Comparison of ENCODE assay signal across 8 cellular contexts in genomic region chr17:59618894-59619312, GRCh38. TPM values are rescaled to one million over a fixed set of nuclear protein-coding genes. Genes with fewer than 3 reads are reported as not detected.
DNase-seq lines count a peak whose midpoint lies in the region; ATAC-seq, FAIRE-seq and TF ChIP-seq lines count a peak whose summit lies in the region.

No MANE protein-coding gene starts in this region.

- H3K9me3 ChIP-seq in effector memory CD4-positive, alpha-beta T cell (ENCODE audit: control insufficient read depth, low read length): no peaks in the 10 kb centered on the region
- no peaks in the 10 kb centered on the region for H3K9me3 ChIP-seq in neural cell (ENCODE audit: low read length)

- H3K27ac ChIP-seq in effector memory CD4-positive, alpha-beta T cell (ENCODE audit: insufficient read depth, low read length, poor library complexity, severe bottlenecking): peak overlapping the region; percentile 95
- peak overlapping the region; percentile 99 for H3K27ac ChIP-seq in neural cell (ENCODE audit: low read length)

- H3K4me3 ChIP-seq in effector memory CD4-positive, alpha-beta T cell (ENCODE audit: insufficient read depth, low read depth, low read length, poor library complexity, severe bottlenecking): peak overlapping the region; percentile 90
- peak overlapping the region; percentile 90 for H3K4me3 ChIP-seq in neural cell (ENCODE audit: low read length)

- peaks cover 3% of the 10 kb centered on the region for H4K20me1 ChIP-seq in neural cell (ENCODE audit: insufficient read depth)

- DNase-seq in GM12892 (ENCODE audit: insufficient read length) (peak; percentile 61), NCI-H524 treated with DMSO at 0.1 percent for 48 hours (lab: John Stamatoyannopoulos, UW) (peak; percentile 89), H54 (ENCODE audit: insufficient read length, low spot score) (no peak), hypothalamus (lab: John Stamatoyannopoulos, UW) (no peak), GM13977 (ENCODE audit: low spot score) (no peak)
- DNase-seq in effector memory CD4-positive, alpha-beta T cell: no peak

- in situ Hi-C loops in GM13977 (cut with MboI; ENCODE audit: low pct_unique_long_range_greater_than_20kb, low sequenced_read_pairs, unreplicated experiment): no loop called here

- TF ChIP-seq CTCF in neural cell (IDR thresholded peaks at IDR 0.05; ENCODE audit: poor library complexity, severe bottlenecking) (no peak), GM13977 (IDR thresholded peaks at IDR 0.05; ENCODE audit: extremely low read depth, insufficient read depth, missing control alignments) (no peak)

- H3K36me3 ChIP-seq in effector memory CD4-positive, alpha-beta T cell (ENCODE audit: control insufficient read depth, insufficient read depth, low read length): no peaks in the 10 kb centered on the region
- no peaks in the 10 kb centered on the region for H3K36me3 ChIP-seq in neural cell (ENCODE audit: insufficient read depth, low read length)

- ATAC-seq in GM21390 (IDR thresholded peaks at IDR 0.05; ENCODE audit: unreplicated experiment): no peak

- H3K4me1 ChIP-seq in effector memory CD4-positive, alpha-beta T cell (ENCODE audit: control insufficient read depth, insufficient read depth, low read length, poor library complexity, severe bottlenecking): peaks cover 32% of the 10 kb centered on the region

- peaks cover 13% of the 10 kb centered on the region for H3F3A ChIP-seq in neural cell (ENCODE audit: insufficient read depth, low read length, poor library complexity, severe bottlenecking)

- TF ChIP-seq RAD21 in neural cell (conservative IDR thresholded peaks at IDR 0.05): no peak

- no peaks in the 10 kb centered on the region for H3K9me2 ChIP-seq in neural cell (ENCODE audit: insufficient read depth, low read length)

- H3K4me2 ChIP-seq in neural cell (ENCODE audit: low read length): peak overlapping the region; percentile 92

- peak overlapping the region; percentile 100 for H3K9ac ChIP-seq in neural cell (ENCODE audit: low read length)

- no peaks in the 10 kb centered on the region for H3K27me3 ChIP-seq in effector memory CD4-positive, alpha-beta T cell (replicated peaks; ENCODE audit: control insufficient read depth, insufficient read depth, low read length, poor library complexity, severe bottlenecking)
- no peaks in the 10 kb centered on the region for H3K27me3 ChIP-seq in neural cell (ENCODE audit: insufficient read depth, low read depth, low read length)

- peak overlapping the region; percentile 90 for H2AFZ ChIP-seq in neural cell (ENCODE audit: low read depth, low read length)

- FAIRE-seq in GM12892 (lab: Jason Lieb, UNC) (no peak), H54 (lab: Jason Lieb, UNC) (no peak)

- TF ChIP-seq POLR2A in GM12892 (IDR thresholded peaks at IDR 0.05; ENCODE audit: low read depth, low read length): no peak; the same call in 1 of the 2 replicates
- no peak for TF ChIP-seq POLR2A in H54 (IDR thresholded peaks at IDR 0.05; ENCODE audit: low read depth, low read length)

- no peak for TF ChIP-seq EP300 in neural cell (conservative IDR thresholded peaks at IDR 0.05; ENCODE audit: poor library complexity, severe bottlenecking)

- peaks cover 48% of the 10 kb centered on the region for H3K79me2 ChIP-seq in neural cell (replicated peaks; ENCODE audit: insufficient read depth, low read length)

TF ChIP-seq in neural cell, 6 proteins besides CTCF, POLR2A, EP300 and RAD21:
- TF ChIP-seq TAF1 (IDR thresholded peaks at IDR 0.05; ENCODE audit: low read depth) (no peak), EZH2 (IDR thresholded peaks at IDR 0.05; ENCODE audit: borderline replicate concordance, insufficient read depth, low read length, poor library complexity, severe bottlenecking) (no peak), POLR2AphosphoS5 (IDR thresholded peaks at IDR 0.05) (no peak), REST (IDR thresholded peaks at IDR 0.05; ENCODE audit: borderline replicate concordance) (peak; percentile 71), SMC3 (conservative IDR thresholded peaks at IDR 0.05; ENCODE audit: poor library complexity) (no peak), MXI1 (conservative IDR thresholded peaks at IDR 0.05; ENCODE audit: poor library complexity, severe bottlenecking) (no peak)

RNA-seq across cellular contexts. Expression of gene CLTC, which starts 0.8 kb away (rescaled TPM):
- polyA plus RNA-seq in GM12892 (2012; ENCODE audit: missing spikeins): 78.8 TPM
- polyA plus RNA-seq in neural cell: 189 and 218 TPM in 2 replicates
- polyA minus RNA-seq in neural cell: 388 and 465 TPM in 2 replicates

RNA-seq across cellular contexts. Expression of gene DHX40, which starts 53.5 kb away (rescaled TPM):
- polyA plus RNA-seq in GM12892 (2012; ENCODE audit: missing spikeins): 12.8 TPM
- polyA plus RNA-seq in neural cell: 113 and 130 TPM in 2 replicates
- polyA minus RNA-seq in neural cell: 143 and 150 TPM in 2 replicates

Comparison
In these comparisons a context has a peak if more than half of its experiments do, and no peak if none do; other contexts are left out.
1. DNase-seq: peak in GM12892 (single experiment) and NCI-H524 treated with DMSO at 0.1 percent for 48 hours (single experiment); none in effector memory CD4-positive, alpha-beta T cell (0 of 3), H54 (single experiment), hypothalamus (0 of 51) and GM13977 (single experiment).